ENCODE assay signal across 12 cellular contexts in the genomic region with DNA sequence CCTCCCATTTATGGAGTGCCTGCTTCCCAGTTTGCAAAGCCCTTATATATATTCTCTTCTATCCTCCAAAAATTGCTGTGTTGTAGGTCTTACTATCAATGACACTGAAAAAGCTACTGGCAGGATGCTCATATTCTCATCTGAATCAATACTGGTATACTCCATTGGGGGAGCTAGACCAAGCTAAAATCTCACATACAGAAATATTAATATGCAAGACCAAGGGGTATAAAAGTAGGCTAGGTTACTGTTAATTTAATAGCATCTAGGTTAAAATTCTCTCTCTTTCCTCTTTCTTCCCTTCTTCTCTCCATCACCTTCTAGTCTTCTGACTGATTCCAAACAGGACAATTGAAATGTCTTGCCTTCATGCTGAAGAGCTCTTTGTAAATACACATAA. TPM values are rescaled to one million over a fixed set of nuclear protein-coding genes. Genes with fewer than 3 reads are reported as not detected.
DNase-seq lines count a peak whose midpoint lies in the region; ATAC-seq and TF ChIP-seq lines count a peak whose summit lies in the region.
"Had no signal": no experiment of that assay in that cellular context is flagged by ENCODE, and none has a peak within 500 bp of the region (broad histone marks: within the 10 kb centered on the region; RNA-seq: fewer than 3 reads in every experiment).

No MANE protein-coding gene starts in this region.

- H3K9ac ChIP-seq in OCI-LY3 (ENCODE audit: low read length) (no peak overlapping the region), mesendoderm (ENCODE audit: low read length) (no peak overlapping the region)

- H3K4me3 Mint-ChIP-seq in MCF 10A (ENCODE audit: unreplicated experiment): peak overlapping the region; percentile 81
- H3K4me3 Mint-ChIP-seq: activated naive CD4-positive, alpha-beta T cell treated with anti-CD3 and anti-CD28 coated beads, Interleukin-2, amount 50 U/mL, for 24 hours had no signal

- ATAC-seq in GM21529 (IDR thresholded peaks at IDR 0.05; ENCODE audit: unreplicated experiment) (no peak), GM18867 (IDR thresholded peaks at IDR 0.05; ENCODE audit: unreplicated experiment) (no peak)

- peak; percentile 18 for TF ChIP-seq CTCF in MCF 10A (IDR thresholded peaks at IDR 0.05; ENCODE audit: unreplicated experiment)
- no peak for TF ChIP-seq CTCF in breast epithelium (IDR thresholded peaks at IDR 0.05)
- TF ChIP-seq CTCF in OCI-LY3 (IDR thresholded peaks at IDR 0.05; ENCODE audit: low read depth, low read length): peak; percentile 15; the same call in 1 of the 2 replicates
- peak; percentile 49 for TF ChIP-seq CTCF in epithelial cell of proximal tubule (conservative IDR thresholded peaks at IDR 0.05; ENCODE audit: low read depth, low read length)

- H4K20me1 ChIP-seq in OCI-LY3 (ENCODE audit: insufficient read depth, low read length): no peaks in the 10 kb centered on the region

- no peak overlapping the region for H2BK120ac ChIP-seq in mesendoderm (ENCODE audit: low read depth, low read length)

- H3K4me1 Mint-ChIP-seq in MCF 10A (ENCODE audit: insufficient read depth, unreplicated experiment): peaks cover 14% of the 10 kb centered on the region

- POLR2A ChIA-PET in MCF 10A (lab: Yijun Ruan, JAX): interaction anchor here (0.6 to 5.2 kb wide), 11 partner anchors 16 to 1658 kb away, joined by 3 to 73 read pairs (median 3); a partner anchor contains a TSS

- no peak overlapping the region for H4K8ac ChIP-seq in mesendoderm (ENCODE audit: low read depth, low read length)

- no peak overlapping the region for H2BK15ac ChIP-seq in mesendoderm (replicated peaks; ENCODE audit: low read depth)

- TF ChIP-seq POLR2A in breast epithelium (IDR thresholded peaks at IDR 0.05): no peak

- no peak overlapping the region for H3K18ac ChIP-seq in mesendoderm (ENCODE audit: low read length)

- no peaks in the 10 kb centered on the region for H3K79me1 ChIP-seq in mesendoderm (ENCODE audit: low read length)

- no peak overlapping the region for H3K4ac ChIP-seq in mesendoderm (ENCODE audit: low read depth, low read length)

- H3K4me2 ChIP-seq in OCI-LY3 (ENCODE audit: low read length) (no peak overlapping the region), mesendoderm (ENCODE audit: low read length) (no peak overlapping the region)

- H3K56ac ChIP-seq in mesendoderm (ENCODE audit: low read length): no peak overlapping the region

- H2AK5ac ChIP-seq in mesendoderm (ENCODE audit: low read length): no peak overlapping the region

- H3K27ac Mint-ChIP-seq in MCF 10A (ENCODE audit: low read depth, unreplicated experiment): no peak overlapping the region
- H3K27ac Mint-ChIP-seq: activated naive CD4-positive, alpha-beta T cell treated with anti-CD3 and anti-CD28 coated beads, Interleukin-2, amount 50 U/mL, for 24 hours had no signal

- H3K4me1 ChIP-seq in breast epithelium (peaks cover 0 to 8% of the 10 kb centered on the region in 2 donors), OCI-LY3 (ENCODE audit: low read length) (no peaks in the 10 kb centered on the region), mesendoderm (ENCODE audit: control insufficient read depth, low read depth, low read length) (peaks cover 3% of the 10 kb centered on the region)

- CTCF ChIA-PET in MCF 10A (lab: Yijun Ruan, JAX): interaction anchor here (0.6 to 5.9 kb wide), 17 partner anchors 8 to 1576 kb away, joined by 3 to 90 read pairs (median 7); a partner anchor contains a TSS

- no peaks in the 10 kb centered on the region for H3K27me3 Mint-ChIP-seq in MCF 10A (ENCODE audit: insufficient read depth, unreplicated experiment)

- no peak for DNase-seq in MCF 10A (ENCODE audit: unreplicated experiment)
- DNase-seq in breast epithelium (ENCODE audit: low spot score in 2 of 2): no peak
- DNase-seq in epithelial cell of proximal tubule (ENCODE audit: low read depth): no peak
- no peak for DNase-seq in mesendoderm
- DNase-seq in stimulated activated CD4-positive, alpha-beta T cell treated with anti-CD3 and anti-CD28 coated beads, Interleukin-4, amount 100 ng/mL, for 1 hour: no peak
- DNase-seq: esophagus squamous epithelium; NCI-H2171 treated with DMSO at 0.1 percent for 48 hours; stimulated activated CD4-positive, alpha-beta T cell treated with anti-CD3 and anti-CD28 coated beads, Interleukin-4, amount 100 ng/mL, for 24 hours had no signal

- no peak overlapping the region for H3K23ac ChIP-seq in mesendoderm (ENCODE audit: low read length)

- no peaks in the 10 kb centered on the region for H3K9me3 ChIP-seq in breast epithelium
- no peaks in the 10 kb centered on the region for H3K9me3 ChIP-seq in OCI-LY3 (ENCODE audit: insufficient read depth, low read length)
- H3K9me3 ChIP-seq: esophagus squamous epithelium had no signal

- H3K27ac ChIP-seq in breast epithelium (no peak overlapping the region), OCI-LY3 (ENCODE audit: low read length) (no peak overlapping the region), mesendoderm (ENCODE audit: low read depth, low read length) (no peak overlapping the region)
- H3K27ac ChIP-seq: esophagus squamous epithelium had no signal

- H3K79me2 ChIP-seq in OCI-LY3 (ENCODE audit: low read length) (no peaks in the 10 kb centered on the region), mesendoderm (ENCODE audit: control insufficient read depth, insufficient read depth, low read length) (no peaks in the 10 kb centered on the region)

- H3K36me3 ChIP-seq in breast epithelium (no peaks in the 10 kb centered on the region), OCI-LY3 (replicated peaks; ENCODE audit: low read depth, low read length) (no peaks in the 10 kb centered on the region), mesendoderm (ENCODE audit: control insufficient read depth, insufficient read depth, low read length) (no peaks in the 10 kb centered on the region)
- H3K36me3 ChIP-seq: esophagus squamous epithelium had no signal

- intact Hi-C loops in MCF 10A (cut with micrococcal nuclease): loop anchor here (5.0 to 10.0 kb wide), 5 partner anchors 117 to 1440 kb away; no protein-coding TSS in a partner anchor
- intact Hi-C loops in breast epithelium (cut with DNase I; ENCODE audit: low total_unique reads): no loop called here

- no peaks in the 10 kb centered on the region for H3K36me3 Mint-ChIP-seq in MCF 10A (ENCODE audit: insufficient read depth, unreplicated experiment)

- H3K27me3 ChIP-seq in breast epithelium: peaks cover 0 to 34% of the 10 kb centered on the region in 2 donors
- H3K27me3 ChIP-seq in OCI-LY3 (ENCODE audit: low read depth, low read length): no peaks in the 10 kb centered on the region
- peaks cover 12% of the 10 kb centered on the region for H3K27me3 ChIP-seq in mesendoderm (ENCODE audit: insufficient read depth, low read length, poor library complexity)

- no TSS peak for BruUV-seq in MCF 10A (replicated peaks; lab: Mats Ljungman, UMichigan)

- no peak overlapping the region for H2BK5ac ChIP-seq in mesendoderm (ENCODE audit: low read length)

- H2AFZ ChIP-seq in OCI-LY3 (ENCODE audit: low read depth, low read length): no peak overlapping the region

- H3K9me3 Mint-ChIP-seq in MCF 10A (ENCODE audit: unreplicated experiment): no peaks in the 10 kb centered on the region

- H3K4me3 ChIP-seq in breast epithelium: no peak overlapping the region
- no peak overlapping the region for H3K4me3 ChIP-seq in OCI-LY3 (ENCODE audit: low read length)
- H3K4me3 ChIP-seq in epithelial cell of proximal tubule (ENCODE audit: low read depth, low read length): no peak overlapping the region
- H3K4me3 ChIP-seq in mesendoderm (ENCODE audit: low read length): no peak overlapping the region

- no peak overlapping the region for H4K5ac ChIP-seq in mesendoderm (ENCODE audit: low read length)

RNA-seq across cellular contexts. Expression of a gene that starts 17.1 kb away (rescaled TPM):
- total RNA-seq in MCF 10A (2022): 2.8 and 6.3 TPM in 2 replicates
- under 1 TPM in 2 of 3 donors, not detected in 1; 0.44 to 0.66 TPM for total RNA-seq in breast epithelium
- 5.8 and 9.5 TPM in 2 replicates for total RNA-seq in epithelial cell of proximal tubule
- 0.90 TPM for polyA plus RNA-seq in mesendoderm (2013, experiment 1 of 2)
- 1.2 TPM for polyA plus RNA-seq in mesendoderm (2013, experiment 2 of 2)

Comparison
In these comparisons a context has a peak if more than half of its experiments do, and no peak if none do; other contexts are left out.
1. CTCF ChIP-seq: peak in MCF 10A (single experiment), OCI-LY3 (single experiment) and epithelial cell of proximal tubule (single experiment); none in breast epithelium (0 of 3).